8 cellular contexts compared by ENCODE assay signal in the genomic region with DNA sequence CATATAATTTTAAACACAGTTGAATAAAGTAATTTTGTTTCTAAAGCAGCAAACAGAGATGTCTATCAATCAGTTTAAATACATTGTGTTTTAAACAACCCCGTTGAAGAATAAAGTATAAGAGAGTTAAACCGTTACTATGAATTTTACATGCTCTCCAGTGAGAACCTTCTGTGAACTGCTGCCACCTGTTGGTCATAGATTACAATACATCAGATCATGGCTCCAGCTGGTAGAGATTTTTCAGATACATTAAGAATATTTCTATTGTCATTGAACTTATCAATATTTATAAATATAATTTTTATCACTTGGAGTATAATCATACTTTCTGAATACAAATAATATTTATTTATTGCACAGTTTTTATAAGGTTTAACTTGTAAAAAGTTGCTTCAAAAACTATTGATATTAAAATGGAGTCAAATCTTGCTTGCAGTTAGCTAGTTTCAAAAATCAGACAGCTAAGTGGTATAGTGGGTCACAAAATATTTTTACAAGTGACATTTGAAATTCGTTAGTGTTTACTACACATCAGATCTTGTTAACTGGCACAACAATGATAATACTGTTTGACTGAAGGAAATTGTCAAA.
DNase-seq lines count a peak whose midpoint lies in the region; ATAC-seq and TF ChIP-seq lines count a peak whose summit lies in the region.

No MANE protein-coding gene starts in this region.

- no peak overlapping the region for H3K4me3 ChIP-seq in right lobe of liver

- TF ChIP-seq CTCF in brain (conservative IDR thresholded peaks at IDR 0.05) (peak; percentile 66 to 82), right lobe of liver (IDR thresholded peaks at IDR 0.05) (peak; percentile 54 to 82 (median 71))

- no peak overlapping the region for H3K4me3 Mint-ChIP-seq in brain

- H3K9me3 ChIP-seq in right lobe of liver: no peaks in the 10 kb centered on the region

- no peak for TF ChIP-seq POLR2A in right lobe of liver (IDR thresholded peaks at IDR 0.05)

- WGBS in right lobe of liver (ENCODE audit: insufficient coverage, low coverage, low lambda C conversion rate, missing lambda C conversion rate): 0% methylated on average over 3 of the region's 3 CpGs

- H3K4me1 Mint-ChIP-seq in brain: no peaks in the 10 kb centered on the region

- ATAC-seq in GM18873 (IDR thresholded peaks at IDR 0.05; ENCODE audit: low FRiP score, unreplicated experiment) (peak; percentile 56), HG03159 (IDR thresholded peaks at IDR 0.05; ENCODE audit: unreplicated experiment) (peak; percentile 91), right lobe of liver (peak; percentile 74 to 83 (median 78))

- peaks cover 5% of the 10 kb centered on the region for H3K27me3 Mint-ChIP-seq in brain

- DNase-seq in D341Med (ENCODE audit: low spot score) (peak; percentile 38), NCI-H446 treated with DMSO at 0.1 percent for 48 hours (lab: John Stamatoyannopoulos, UW) (peak; percentile 45), right lobe of liver (peak in 1 of 3 donors; percentile 46), GOT3 (lab: John Stamatoyannopoulos, UW) (no peak)
- DNase-seq in activated T-cell treated with anti-CD3 and anti-CD28 coated beads, Interleukin-2, amount 50 U/mL, for 48 hours: no peak

- H3K36me3 Mint-ChIP-seq in brain: no peaks in the 10 kb centered on the region

- no peaks in the 10 kb centered on the region for H3K4me1 ChIP-seq in right lobe of liver

- no peaks in the 10 kb centered on the region for H3K36me3 ChIP-seq in right lobe of liver

- H3K27ac Mint-ChIP-seq in brain: no peak overlapping the region

- no peak overlapping the region for H3K27ac ChIP-seq in right lobe of liver

- intact Hi-C loops in right lobe of liver (cut with DNase I): no loop called here

- no peaks in the 10 kb centered on the region for H3K27me3 ChIP-seq in right lobe of liver

- H3K9me3 Mint-ChIP-seq in brain: no peaks in the 10 kb centered on the region

Comparison
In these comparisons a context has a peak if more than half of its experiments do, and no peak if none do; other contexts are left out.
1. DNase-seq: peak in D341Med (single experiment) and NCI-H446 treated with DMSO at 0.1 percent for 48 hours (single experiment); none in GOT3 (single experiment) and activated T-cell treated with anti-CD3 and anti-CD28 coated beads, Interleukin-2, amount 50 U/mL, for 48 hours (0 of 2).
2. Peak in every context shown above with its lines, with median percentiles within 50 percentile points of each other: ATAC-seq.